ENCODE assay signal across 12 cellular contexts in genomic region chr1:22055463-22055862, GRCh38. TPM values are rescaled to one million over a fixed set of nuclear protein-coding genes. Genes with fewer than 3 reads are reported as not detected.
DNase-seq lines count a peak whose midpoint lies in the region; TF ChIP-seq lines count a peak whose summit lies in the region.
"Had no signal": no experiment of that assay in that cellular context is flagged by ENCODE, and none has a peak within 500 bp of the region (broad histone marks: within the 10 kb centered on the region; RNA-seq: fewer than 3 reads in every experiment).

No MANE protein-coding gene starts in this region.

- H3K9ac ChIP-seq in SK-N-MC (ENCODE audit: insufficient read length) = no peak overlapping the region

- TF ChIP-seq POLR2A in esophagus muscularis mucosa (IDR thresholded peaks at IDR 0.05; ENCODE audit: low read depth) (no peak), sigmoid colon (IDR thresholded peaks at IDR 0.05) (no peak)

- no peaks in the 10 kb centered on the region for H3K27me3 ChIP-seq in esophagus muscularis mucosa
- H3K27me3 ChIP-seq in sigmoid colon = no peaks in the 10 kb centered on the region

- no peak for TF ChIP-seq CTCF in esophagus muscularis mucosa (IDR thresholded peaks at IDR 0.05)
- TF ChIP-seq CTCF in sigmoid colon (IDR thresholded peaks at IDR 0.05) = no peak

- H3K36me3 ChIP-seq in SK-N-MC (ENCODE audit: insufficient read depth, low read length) (peaks cover 36% of the 10 kb centered on the region), esophagus muscularis mucosa (peaks cover 0 to 14% (median 4%) of the 10 kb centered on the region in 4 donors), sigmoid colon (peaks cover 0 to 9% (median 0%) of the 10 kb centered on the region in 4 donors)

- no peaks in the 10 kb centered on the region for H3K9me3 ChIP-seq in SK-N-MC (ENCODE audit: low read depth, low read length)
- H3K9me3 ChIP-seq in esophagus muscularis mucosa = no peaks in the 10 kb centered on the region
- H3K9me3 ChIP-seq in sigmoid colon = no peaks in the 10 kb centered on the region

- WGBS in esophagus muscularis mucosa = 59% methylated on average over 6 of the region's 6 CpGs
- 75 to 77% methylated on average over 6 of the region's 6 CpGs for WGBS in sigmoid colon, 2 donors

- H3K4me1 ChIP-seq in esophagus muscularis mucosa = peaks cover 64 to 72% (median 70%) of the 10 kb centered on the region in 4 donors
- H3K4me1 ChIP-seq in sigmoid colon = peaks cover 0 to 67% (median 62%) of the 10 kb centered on the region in 4 donors

- H3K27ac ChIP-seq in SK-N-MC = no peak overlapping the region
- H3K27ac ChIP-seq in esophagus muscularis mucosa (replicated peaks in 1 of 4) = peak overlapping the region; percentile 10 to 55 (median 22)
- H3K27ac ChIP-seq in sigmoid colon = peak overlapping the region in 3 of 4 donors; percentile 20 to 100 (median 40)
- H3K27ac ChIP-seq: 22Rv1 had no signal

- DNase-seq in NCI-H2171 treated with DMSO at 0.1 percent for 48 hours (lab: John Stamatoyannopoulos, UW) (peak; percentile 17), NCI-H2171 (lab: John Stamatoyannopoulos, UW) (no peak), SK-N-MC (ENCODE audit: low read depth, low spot score) (no peak), esophagus muscularis mucosa (ENCODE audit: extremely low spot score) (no peak), sigmoid colon (no peak), cerebellum (ENCODE audit: low spot score) (no peak)
- DNase-seq in stimulated activated CD4-positive, alpha-beta T cell treated with anti-CD3 and anti-CD28 coated beads, Interleukin-4, amount 100 ng/mL, for 24 hours = no peak
- DNase-seq in stimulated activated naive CD4-positive, alpha-beta T cell (lab: John Stamatoyannopoulos, UW) = no peak
- DNase-seq: activated CD4-positive, alpha-beta T cell treated with anti-CD3 and anti-CD28 coated beads, Interleukin-2, amount 50 U/mL, for 4 hours; MV-4-11 had no signal

- intact Hi-C loops in esophagus muscularis mucosa (cut with DNase I) = no loop called here
- intact Hi-C loops in sigmoid colon (cut with DNase I) = no loop called here

- H3K4me3 ChIP-seq in SK-N-MC (0 out of 2 replicates have a peak overlapping the region, but pooled peaks have one; percentile 9), esophagus muscularis mucosa (peak overlapping the region in 2 of 4 donors; percentile 19 to 23), sigmoid colon (no peak overlapping the region)

- TF ChIP-seq EP300 in esophagus muscularis mucosa (IDR thresholded peaks at IDR 0.05) = no peak
- TF ChIP-seq EP300 in sigmoid colon (IDR thresholded peaks at IDR 0.05) = no peak

RNA-seq across cellular contexts. Expression of gene CDC42, which starts 3.0 kb away (rescaled TPM):
- total RNA-seq in esophagus muscularis mucosa (100 to 1,000 TPM; 177 to 243 (median 204) TPM), sigmoid colon (100 to 1,000 TPM; 173 to 253 (median 224) TPM), cerebellum (251 TPM)
- 100 to 1,000 TPM; 202 to 375 (median 294) TPM for polyA plus RNA-seq in sigmoid colon

RNA-seq across cellular contexts. Expression of gene CELA3A, which starts 54.0 kb away (rescaled TPM):
- not detected for total RNA-seq in esophagus muscularis mucosa
- not detected for total RNA-seq in sigmoid colon
- 10 to 100 TPM in 1 of 3 donors, 1 to 10 TPM in 1, under 1 TPM in 1; 0.54 to 13.8 (median 6.0) TPM for polyA plus RNA-seq in sigmoid colon
- total RNA-seq in cerebellum = not detected
- total RNA-seq: pulmonary artery endothelial cell had no signal
